Comparison of ENCODE assay signal across 16 cellular contexts in genomic region chr13:44618326-44618725, GRCh38.
"Had no signal": no experiment of that assay in that cellular context is flagged by ENCODE, and none has a peak within 500 bp of the region (broad histone marks: within the 10 kb centered on the region; RNA-seq: fewer than 3 reads in every experiment).

No MANE protein-coding gene starts in this region.

- H3K79me2 ChIP-seq: parathyroid adenoma had no signal

- H3K27ac ChIP-seq: body of pancreas, dorsolateral prefrontal cortex, epithelial cell of prostate, neutrophil, parathyroid adenoma, thyroid gland had no signal

- H3K36me3 ChIP-seq: neutrophil, thyroid gland had no signal

- H3K9me3 ChIP-seq: body of pancreas, mucosa of descending colon, neutrophil, thyroid gland had no signal

- H2AFZ ChIP-seq: parathyroid adenoma had no signal

- H3K27me3 ChIP-seq: body of pancreas, dorsolateral prefrontal cortex, neutrophil, thyroid gland had no signal

- ATAC-seq: activated CD4-positive, CD25-positive, alpha-beta regulatory T cell treated with anti-CD3 and anti-CD28 coated beads, Interleukin-2, amount 50 U/mL, for 24 hours; body of pancreas; mucosa of descending colon; naive thymus-derived CD8-positive, alpha-beta T cell had no signal

- DNase-seq: activated gamma-delta T cell; body of pancreas; caudate nucleus; dorsolateral prefrontal cortex; endodermal cell; mucosa of descending colon; naive thymus-derived CD8-positive, alpha-beta T cell; retina; stimulated activated CD4-positive, alpha-beta T cell treated with anti-CD3 and anti-CD28 coated beads, Interleukin-1b, Interleukin-23, amount 100 ng/mL, for 48 hours; stimulated activated CD8-positive, alpha-beta memory T cell treated with anti-CD3 and anti-CD28 coated beads, Interleukin-4, amount 100 ng/mL, for 48 hours; stimulated activated naive CD4-positive, alpha-beta T cell; thyroid gland had no signal

- H3K9ac ChIP-seq: parathyroid adenoma had no signal

- H3K4me3 ChIP-seq: body of pancreas, dorsolateral prefrontal cortex, mucosa of descending colon, thyroid gland had no signal

- H3K4me1 ChIP-seq: body of pancreas, parathyroid adenoma, thyroid gland had no signal
